Comparison of ENCODE assay signal across 8 cellular contexts in the genomic region with DNA sequence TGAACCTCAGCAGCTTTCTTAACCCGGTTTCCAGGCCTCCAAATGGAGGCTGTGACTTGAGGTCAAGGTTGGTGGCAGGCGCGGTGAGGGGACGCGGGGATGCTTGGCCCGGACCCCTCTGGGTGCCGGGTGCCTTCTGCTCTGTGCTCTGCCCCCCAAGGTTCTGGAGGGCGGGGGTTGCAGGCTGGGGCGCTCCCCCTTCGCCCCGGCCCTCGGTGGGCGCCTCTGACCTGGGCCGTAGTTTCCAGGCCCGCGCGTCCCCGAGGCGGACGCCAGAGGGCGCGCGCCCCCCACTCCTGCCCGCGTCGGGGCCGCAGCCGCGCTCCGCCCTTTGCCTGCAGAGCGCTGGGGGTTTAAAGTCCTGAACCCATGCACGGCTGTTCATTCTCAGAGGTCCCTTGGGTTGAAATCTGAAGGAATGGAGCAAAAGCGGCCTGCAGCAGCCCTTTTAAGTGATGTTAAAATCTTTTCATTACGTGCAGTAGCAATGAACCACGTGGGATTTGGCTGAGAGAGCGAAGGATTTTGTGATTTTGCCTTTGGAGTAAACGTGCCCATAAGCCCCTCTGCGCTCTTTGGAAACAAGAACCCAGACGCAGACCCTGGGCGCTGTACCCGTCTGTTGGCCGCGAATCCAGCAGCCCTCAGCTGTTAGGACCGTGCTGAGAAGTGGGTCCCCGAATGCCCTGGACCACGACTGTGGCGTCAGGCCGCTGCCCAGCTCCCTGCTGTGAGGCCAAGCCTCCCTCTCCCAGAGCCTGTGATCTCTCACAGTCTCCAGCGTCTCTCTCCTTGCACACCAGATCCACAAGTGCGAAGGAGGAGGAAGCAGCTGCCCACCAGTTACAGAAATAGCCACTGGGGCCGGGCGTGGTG.
DNase-seq lines count a peak whose midpoint lies in the region; ATAC-seq and TF ChIP-seq lines count a peak whose summit lies in the region.

No MANE protein-coding gene starts in this region.

- H3K27me3 Mint-ChIP-seq in activated CD4-positive, alpha-beta memory T cell treated with anti-CD3 and anti-CD28 coated beads for 36 hours = peaks cover 6% of the 10 kb centered on the region

- no peaks in the 10 kb centered on the region for H3K4me1 Mint-ChIP-seq in activated CD4-positive, alpha-beta memory T cell treated with anti-CD3 and anti-CD28 coated beads for 36 hours (ENCODE audit: low read depth)

- DNase-seq in A673 (ENCODE audit: low spot score) (peak; percentile 44), iPS DF 6.9 (ENCODE audit: low read depth, low spot score) (peak; percentile 27), NCI-H2029 (lab: John Stamatoyannopoulos, UW) (no peak), NCI-H510A (lab: John Stamatoyannopoulos, UW) (no peak)
- peak; percentile 24 for DNase-seq in activated CD4-positive, alpha-beta memory T cell treated with anti-CD3 and anti-CD28 coated beads for 36 hours
- DNase-seq in stimulated activated CD8-positive, alpha-beta memory T cell treated with anti-CD3 and anti-CD28 coated beads, Interleukin-4, amount 100 ng/mL, for 48 hours = peak; percentile 54

- H3K9me3 Mint-ChIP-seq in activated CD4-positive, alpha-beta memory T cell treated with anti-CD3 and anti-CD28 coated beads for 36 hours = no peaks in the 10 kb centered on the region

- POLR2A ChIA-PET in A673 (lab: Charles Lee; ENCODE audit: low non-redundant PET) = no interaction called here
- POLR2A ChIA-PET in activated CD4-positive, alpha-beta memory T cell treated with anti-CD3 and anti-CD28 coated beads for 36 hours (lab: Charles Lee) = no interaction called here

- BruUV-seq in A673 (replicated peaks; lab: Mats Ljungman, UMichigan) = no TSS peak

- H3K27ac ChIP-seq in A673 (ENCODE audit: low read depth, low read length, poor library complexity, severe bottlenecking) (no peak overlapping the region), iPS DF 6.9 (ENCODE audit: low read length) (no peak overlapping the region)

- H3K27ac Mint-ChIP-seq in activated CD4-positive, alpha-beta memory T cell treated with anti-CD3 and anti-CD28 coated beads for 36 hours = no peak overlapping the region

- H3K27me3 ChIP-seq in A673 (replicated peaks; ENCODE audit: insufficient read depth, low read depth, low read length, poor library complexity) (peaks cover 10% of the 10 kb centered on the region), iPS DF 6.9 (ENCODE audit: control insufficient read depth, insufficient read depth, low read length) (no peaks in the 10 kb centered on the region)

- no peaks in the 10 kb centered on the region for H3K36me3 ChIP-seq in A673 (ENCODE audit: insufficient read depth, low read length, poor library complexity, severe bottlenecking)
- no peaks in the 10 kb centered on the region for H3K36me3 ChIP-seq in iPS DF 6.9 (ENCODE audit: control insufficient read depth, insufficient read depth, low read length)

- CTCF ChIA-PET in A673 (lab: Charles Lee) = no interaction called here
- CTCF ChIA-PET in activated CD4-positive, alpha-beta memory T cell treated with anti-CD3 and anti-CD28 coated beads for 36 hours (lab: Charles Lee) = interaction anchor here (1.4 kb wide), 1 partner anchor 10 kb away, joined by 4 read pairs; no protein-coding TSS in a partner anchor

- peaks cover 1% of the 10 kb centered on the region for H3K4me1 ChIP-seq in A673 (ENCODE audit: insufficient read depth, low read length, poor library complexity, severe bottlenecking)
- no peaks in the 10 kb centered on the region for H3K4me1 ChIP-seq in iPS DF 6.9 (ENCODE audit: control insufficient read depth, insufficient read depth, low read length)

- H3K36me3 Mint-ChIP-seq in activated CD4-positive, alpha-beta memory T cell treated with anti-CD3 and anti-CD28 coated beads for 36 hours = no peaks in the 10 kb centered on the region

- intact Hi-C loops in A673 (cut with micrococcal nuclease; ENCODE audit: unreplicated experiment) = loop anchor here (5.0 to 10.0 kb wide), 2 partner anchors 1608 to 1850 kb away; no protein-coding TSS in a partner anchor
- intact Hi-C loops in activated CD4-positive, alpha-beta memory T cell treated with anti-CD3 and anti-CD28 coated beads for 36 hours (cut with micrococcal nuclease) = loop anchor here (10.0 kb wide), 1 partner anchor 1610 kb away; no protein-coding TSS in a partner anchor

- H3K4me3 ChIP-seq in A673 (ENCODE audit: low read depth, low read length, poor library complexity, severe bottlenecking) (no peak overlapping the region), iPS DF 6.9 (ENCODE audit: low read length) (no peak overlapping the region)

- peak; percentile 73 for TF ChIP-seq CTCF in A673 (conservative IDR thresholded peaks at IDR 0.05; ENCODE audit: low read depth, low read length)
- TF ChIP-seq CTCF in GM12874 (IDR thresholded peaks at IDR 0.05; ENCODE audit: insufficient read depth, low read depth, low read length) = peak; percentile 83

- WGBS in iPS DF 6.9 (ENCODE audit: insufficient coverage, insufficient read length) = no CpG with 5 or more reads among the region's 52 CpGs

- ATAC-seq in HG03135 (IDR thresholded peaks at IDR 0.05; ENCODE audit: unreplicated experiment) = peak; percentile 68

- H3K9me3 ChIP-seq in A673 (ENCODE audit: low read depth, low read length, poor library complexity, severe bottlenecking) (no peaks in the 10 kb centered on the region), iPS DF 6.9 (ENCODE audit: control insufficient read depth, insufficient read depth, low read length) (no peaks in the 10 kb centered on the region)

- H3K4me3 Mint-ChIP-seq in activated CD4-positive, alpha-beta memory T cell treated with anti-CD3 and anti-CD28 coated beads for 36 hours = no peak overlapping the region

Comparison
In these comparisons a context has a peak if more than half of its experiments do, and no peak if none do; other contexts are left out.
1. DNase-seq: peak in A673 (single experiment), activated CD4-positive, alpha-beta memory T cell treated with anti-CD3 and anti-CD28 coated beads for 36 hours (single experiment), iPS DF 6.9 (single experiment) and stimulated activated CD8-positive, alpha-beta memory T cell treated with anti-CD3 and anti-CD28 coated beads, Interleukin-4, amount 100 ng/mL, for 48 hours (single experiment); none in NCI-H2029 (single experiment) and NCI-H510A (single experiment).